Comparison of ENCODE assay signal across 1 cellular context in genomic region chr20:15158438-15158990, GRCh38.
TF ChIP-seq lines count a peak whose summit lies in the region.

No MANE protein-coding gene starts in this region.

TF ChIP-seq in HepG2, 621 proteins besides CTCF, POLR2A, EP300 and RAD21 (continued from another document and continues in another):
- TF ChIP-seq, protein P1, sequence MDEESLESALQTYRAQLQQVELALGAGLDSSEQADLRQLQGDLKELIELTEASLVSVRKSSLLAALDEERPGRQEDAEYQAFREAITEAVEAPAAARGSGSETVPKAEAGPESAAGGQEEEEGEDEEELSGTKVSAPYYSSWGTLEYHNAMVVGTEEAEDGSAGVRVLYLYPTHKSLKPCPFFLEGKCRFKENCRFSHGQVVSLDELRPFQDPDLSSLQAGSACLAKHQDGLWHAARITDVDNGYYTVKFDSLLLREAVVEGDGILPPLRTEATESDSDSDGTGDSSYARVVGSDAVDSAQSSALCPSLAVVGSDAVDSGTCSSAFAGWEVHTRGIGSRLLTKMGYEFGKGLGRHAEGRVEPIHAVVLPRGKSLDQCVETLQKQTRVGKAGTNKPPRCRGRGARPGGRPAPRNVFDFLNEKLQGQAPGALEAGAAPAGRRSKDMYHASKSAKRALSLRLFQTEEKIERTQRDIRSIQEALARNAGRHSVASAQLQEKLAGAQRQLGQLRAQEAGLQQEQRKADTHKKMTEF (CRISPR knock-in tag; IDR thresholded peaks at IDR 0.05) = peak; percentile 80
- no peak for TF ChIP-seq ZNF441 (CRISPR knock-in tag; IDR thresholded peaks at IDR 0.05; ENCODE audit: borderline replicate concordance)
- no peak for TF ChIP-seq POLR2G (IDR thresholded peaks at IDR 0.05; ENCODE audit: low read depth, low read length)
- TF ChIP-seq SAFB2 (CRISPR knock-in tag; IDR thresholded peaks at IDR 0.05; ENCODE audit: borderline replicate concordance, low read depth) = no peak
- TF ChIP-seq CEBPZ (IDR thresholded peaks at IDR 0.05; ENCODE audit: low read length) = no peak
- TF ChIP-seq, protein P2, sequence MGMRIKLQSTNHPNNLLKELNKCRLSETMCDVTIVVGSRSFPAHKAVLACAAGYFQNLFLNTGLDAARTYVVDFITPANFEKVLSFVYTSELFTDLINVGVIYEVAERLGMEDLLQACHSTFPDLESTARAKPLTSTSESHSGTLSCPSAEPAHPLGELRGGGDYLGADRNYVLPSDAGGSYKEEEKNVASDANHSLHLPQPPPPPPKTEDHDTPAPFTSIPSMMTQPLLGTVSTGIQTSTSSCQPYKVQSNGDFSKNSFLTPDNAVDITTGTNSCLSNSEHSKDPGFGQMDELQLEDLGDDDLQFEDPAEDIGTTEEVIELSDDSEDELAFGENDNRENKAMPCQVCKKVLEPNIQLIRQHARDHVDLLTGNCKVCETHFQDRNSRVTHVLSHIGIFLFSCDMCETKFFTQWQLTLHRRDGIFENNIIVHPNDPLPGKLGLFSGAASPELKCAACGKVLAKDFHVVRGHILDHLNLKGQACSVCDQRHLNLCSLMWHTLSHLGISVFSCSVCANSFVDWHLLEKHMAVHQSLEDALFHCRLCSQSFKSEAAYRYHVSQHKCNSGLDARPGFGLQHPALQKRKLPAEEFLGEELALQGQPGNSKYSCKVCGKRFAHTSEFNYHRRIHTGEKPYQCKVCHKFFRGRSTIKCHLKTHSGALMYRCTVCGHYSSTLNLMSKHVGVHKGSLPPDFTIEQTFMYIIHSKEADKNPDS (CRISPR knock-in tag; IDR thresholded peaks at IDR 0.05) = no peak
- TF ChIP-seq ZFP82 (CRISPR knock-in tag; IDR thresholded peaks at IDR 0.05; ENCODE audit: borderline replicate concordance) = no peak
- TF ChIP-seq, protein P3, sequence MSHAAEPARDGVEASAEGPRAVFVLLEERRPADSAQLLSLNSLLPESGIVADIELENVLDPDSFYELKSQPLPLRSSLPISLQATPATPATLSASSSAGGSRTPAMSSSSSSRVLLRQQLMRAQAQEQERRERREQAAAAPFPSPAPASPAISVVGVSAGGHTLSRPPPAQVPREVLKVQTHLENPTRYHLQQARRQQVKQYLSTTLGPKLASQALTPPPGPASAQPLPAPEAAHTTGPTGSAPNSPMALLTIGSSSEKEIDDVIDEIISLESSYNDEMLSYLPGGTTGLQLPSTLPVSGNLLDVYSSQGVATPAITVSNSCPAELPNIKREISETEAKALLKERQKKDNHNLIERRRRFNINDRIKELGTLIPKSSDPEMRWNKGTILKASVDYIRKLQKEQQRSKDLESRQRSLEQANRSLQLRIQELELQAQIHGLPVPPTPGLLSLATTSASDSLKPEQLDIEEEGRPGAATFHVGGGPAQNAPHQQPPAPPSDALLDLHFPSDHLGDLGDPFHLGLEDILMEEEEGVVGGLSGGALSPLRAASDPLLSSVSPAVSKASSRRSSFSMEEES (CRISPR knock-in tag; IDR thresholded peaks at IDR 0.05) = peak; percentile 52
- peak; percentile 50 for TF ChIP-seq TCF7 (IDR thresholded peaks at IDR 0.05; ENCODE audit: low read depth)
- TF ChIP-seq, protein P4, sequence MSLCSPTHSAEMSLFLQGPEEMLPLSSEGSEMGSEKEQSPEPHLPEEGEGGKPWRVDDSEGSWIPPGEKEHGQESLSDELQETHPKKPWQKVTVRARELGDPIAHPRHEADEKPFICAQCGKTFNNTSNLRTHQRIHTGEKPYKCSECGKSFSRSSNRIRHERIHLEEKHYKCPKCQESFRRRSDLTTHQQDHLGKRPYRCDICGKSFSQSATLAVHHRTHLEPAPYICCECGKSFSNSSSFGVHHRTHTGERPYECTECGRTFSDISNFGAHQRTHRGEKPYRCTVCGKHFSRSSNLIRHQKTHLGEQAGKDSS (CRISPR knock-in tag; IDR thresholded peaks at IDR 0.05; ENCODE audit: borderline replicate concordance, low read depth) = no peak
- no peak for TF ChIP-seq SMARCE1 (IDR thresholded peaks at IDR 0.05; ENCODE audit: borderline replicate concordance)
- peak; percentile 93 for TF ChIP-seq SOX5 (CRISPR knock-in tag; IDR thresholded peaks at IDR 0.05; ENCODE audit: borderline replicate concordance)
- no peak for TF ChIP-seq KLF15 (CRISPR knock-in tag; IDR thresholded peaks at IDR 0.05; ENCODE audit: borderline replicate concordance)
- no peak for TF ChIP-seq SMAD1 (CRISPR knock-in tag; IDR thresholded peaks at IDR 0.05; ENCODE audit: borderline replicate concordance, low read depth)
- no peak for TF ChIP-seq ZBTB8A (CRISPR knock-in tag; IDR thresholded peaks at IDR 0.05; ENCODE audit: borderline replicate concordance, low read depth)
- TF ChIP-seq SNAPC2 (CRISPR knock-in tag; IDR thresholded peaks at IDR 0.05) = no peak
- peak; percentile 95 for TF ChIP-seq NR2F6 (IDR thresholded peaks at IDR 0.05)
- peak; percentile 93 for TF ChIP-seq NR2F6 (CRISPR knock-in tag; IDR thresholded peaks at IDR 0.05)
- no peak for TF ChIP-seq MXD4 (CRISPR knock-in tag; IDR thresholded peaks at IDR 0.05)
- TF ChIP-seq ZNF609 (CRISPR knock-in tag; IDR thresholded peaks at IDR 0.05; ENCODE audit: borderline replicate concordance) = peak; percentile 77; the same call in 1 of the 2 replicates
- TF ChIP-seq ZNF850 (CRISPR knock-in tag; conservative IDR thresholded peaks at IDR 0.05) = no peak
- no peak for TF ChIP-seq YEATS2 (CRISPR knock-in tag; IDR thresholded peaks at IDR 0.05; ENCODE audit: borderline replicate concordance)
- TF ChIP-seq HOXD1 (CRISPR knock-in tag; IDR thresholded peaks at IDR 0.05) = 0 out of 2 replicates have a peak, but pooled peaks have one; percentile 26
- no peak for TF ChIP-seq ZNF317 (CRISPR knock-in tag; IDR thresholded peaks at IDR 0.05)
- TF ChIP-seq, protein P5, sequence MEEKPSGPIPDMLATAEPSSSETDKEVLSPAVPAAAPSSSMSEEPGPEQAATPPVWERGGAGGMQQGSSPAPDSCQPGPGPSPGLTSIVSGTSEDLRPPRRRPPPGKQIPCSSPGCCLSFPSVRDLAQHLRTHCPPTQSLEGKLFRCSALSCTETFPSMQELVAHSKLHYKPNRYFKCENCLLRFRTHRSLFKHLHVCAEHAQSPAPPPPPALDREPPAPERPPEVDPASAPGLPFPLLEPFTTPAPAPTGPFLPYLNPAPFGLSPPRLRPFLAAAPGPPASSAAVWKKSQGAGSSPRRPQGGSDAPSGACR (CRISPR knock-in tag; IDR thresholded peaks at IDR 0.05) = no peak
- peak; percentile 68; the same call in 1 of the 2 replicates for TF ChIP-seq FOXP4 (CRISPR knock-in tag; IDR thresholded peaks at IDR 0.05)
- TF ChIP-seq ZNF484 (CRISPR knock-in tag; IDR thresholded peaks at IDR 0.05; ENCODE audit: borderline replicate concordance, low read depth) = no peak
- no peak for TF ChIP-seq ZNF530 (CRISPR knock-in tag; IDR thresholded peaks at IDR 0.05; ENCODE audit: low read depth)
- TF ChIP-seq UBTF (CRISPR knock-in tag; IDR thresholded peaks at IDR 0.05) = no peak
- TF ChIP-seq ZBTB7B (CRISPR knock-in tag; IDR thresholded peaks at IDR 0.05) = no peak
- TF ChIP-seq, protein P6, sequence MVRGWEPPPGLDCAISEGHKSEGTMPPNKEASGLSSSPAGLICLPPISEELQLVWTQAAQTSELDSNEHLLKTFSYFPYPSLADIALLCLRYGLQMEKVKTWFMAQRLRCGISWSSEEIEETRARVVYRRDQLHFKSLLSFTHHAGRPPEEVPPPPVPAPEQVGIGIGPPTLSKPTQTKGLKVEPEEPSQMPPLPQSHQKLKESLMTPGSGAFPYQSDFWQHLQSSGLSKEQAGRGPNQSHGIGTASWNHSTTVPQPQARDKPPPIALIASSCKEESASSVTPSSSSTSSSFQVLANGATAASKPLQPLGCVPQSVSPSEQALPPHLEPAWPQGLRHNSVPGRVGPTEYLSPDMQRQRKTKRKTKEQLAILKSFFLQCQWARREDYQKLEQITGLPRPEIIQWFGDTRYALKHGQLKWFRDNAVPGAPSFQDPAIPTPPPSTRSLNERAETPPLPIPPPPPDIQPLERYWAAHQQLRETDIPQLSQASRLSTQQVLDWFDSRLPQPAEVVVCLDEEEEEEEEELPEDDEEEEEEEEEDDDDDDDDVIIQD (CRISPR knock-in tag; IDR thresholded peaks at IDR 0.05; ENCODE audit: low read depth) = peak; percentile 97
- no peak for TF ChIP-seq HMGA1 (CRISPR knock-in tag; conservative IDR thresholded peaks at IDR 0.05)
- no peak for TF ChIP-seq ZNF772 (CRISPR knock-in tag; IDR thresholded peaks at IDR 0.05)
- TF ChIP-seq HNF4G (IDR thresholded peaks at IDR 0.05; ENCODE audit: borderline replicate concordance, low read depth, low read length) = no peak
- no peak for TF ChIP-seq HNF4G (CRISPR knock-in tag; IDR thresholded peaks at IDR 0.05; ENCODE audit: borderline replicate concordance, low read depth)
- no peak for TF ChIP-seq EEA1 (CRISPR knock-in tag; IDR thresholded peaks at IDR 0.05; ENCODE audit: borderline replicate concordance)
- no peak for TF ChIP-seq MIER2 (CRISPR knock-in tag; IDR thresholded peaks at IDR 0.05)
- TF ChIP-seq TCF12 (IDR thresholded peaks at IDR 0.05) = no peak
- TF ChIP-seq TCF12 (CRISPR knock-in tag; IDR thresholded peaks at IDR 0.05) = no peak
- TF ChIP-seq ZNF331 (CRISPR knock-in tag; IDR thresholded peaks at IDR 0.05) = peak; percentile 60; the same call in 1 of the 2 replicates
